ENCODE assay signal across 24 cellular contexts in the genomic region with DNA sequence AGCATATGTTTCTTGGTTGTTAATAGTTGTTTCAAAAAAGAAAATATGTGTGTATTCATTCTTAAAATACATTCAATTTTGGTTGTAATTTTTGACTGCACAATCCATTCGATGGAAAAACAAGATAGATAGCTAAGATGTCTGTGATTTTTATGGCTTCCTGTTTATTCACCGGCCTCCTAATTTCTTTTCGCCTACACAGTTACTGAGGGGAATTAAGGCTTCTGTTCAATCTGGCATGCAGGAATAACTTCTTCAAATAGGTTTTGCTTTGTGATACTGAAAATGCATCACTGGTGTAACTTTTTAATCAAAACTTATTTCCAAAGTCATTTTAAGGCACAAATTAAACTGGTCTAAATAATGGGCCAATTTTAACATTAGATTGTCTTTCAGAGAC.
"Had no signal": no experiment of that assay in that cellular context is flagged by ENCODE, and none has a peak within 500 bp of the region (broad histone marks: within the 10 kb centered on the region; RNA-seq: fewer than 3 reads in every experiment).

No MANE protein-coding gene starts in this region.

- H3K4me1 Mint-ChIP-seq: immature natural killer cell; stimulated activated naive B cell treated with anti-CD40 and anti-IgM and Interleukin-4, amounts not matched to agents 10 μg/mL and 1 μg/mL and 100 μg/mL, for 72 hours had no signal

- H3K9me3 Mint-ChIP-seq: type B pancreatic cell had no signal

- DNase-seq: hypothalamus; immature natural killer cell; kidney; left colon; left ventricle myocardium inferior; midbrain; mucosa of descending colon; naive thymus-derived CD4-positive, alpha-beta T cell; ovary; right lobe of liver; stimulated activated CD4-positive, alpha-beta T cell treated with anti-CD3 and anti-CD28 coated beads, Interleukin-12 subunit alpha, Interleukin-12 subunit beta, amount 100 ng/mL, for 4 hours; stimulated activated CD4-positive, alpha-beta T cell treated with anti-CD3 and anti-CD28 coated beads, Interleukin-15, amount 100 ng/mL, for 24 hours; stimulated activated CD4-positive, alpha-beta T cell treated with anti-CD3 and anti-CD28 coated beads, Interleukin-2, amount 100 ng/mL, for 24 hours; stimulated activated CD4-positive, alpha-beta T cell treated with anti-CD3 and anti-CD28 coated beads, Interleukin-4, amount 100 ng/mL, for 1 hour; stimulated activated naive B cell treated with anti-CD40 and anti-IgM and Interleukin-4, amounts not matched to agents 10 μg/mL and 1 μg/mL and 100 μg/mL, for 72 hours; stimulated activated naive CD8-positive, alpha-beta T cell treated with anti-CD3 and anti-CD28 coated beads, Interleukin-15, Interleukin-2, amounts not matched to agents 100 U/mL and 50 U/mL, for 24 hours; stomach; testis; tibial artery; uterus had no signal

- ATAC-seq: left colon; mucosa of descending colon; naive thymus-derived CD4-positive, alpha-beta T cell; natural killer cell treated with Interleukin-12 subunit alpha and Interleukin-12 subunit beta and Interleukin-15 and Interleukin-18, amount 100 ng/mL, for 72 hours; right lobe of liver; stimulated activated naive B cell treated with anti-CD40 and anti-IgM and Interleukin-4, amounts not matched to agents 10 μg/mL and 1 μg/mL and 100 μg/mL, for 72 hours; stimulated activated naive CD8-positive, alpha-beta T cell treated with anti-CD3 and anti-CD28 coated beads, Interleukin-15, Interleukin-2, amounts not matched to agents 100 U/mL and 50 U/mL, for 24 hours had no signal

- H3K4me3 Mint-ChIP-seq: immature natural killer cell; naive thymus-derived CD4-positive, alpha-beta T cell; natural killer cell treated with Interleukin-12 subunit alpha and Interleukin-12 subunit beta and Interleukin-15 and Interleukin-18, amount 100 ng/mL, for 72 hours; stimulated activated naive B cell treated with anti-CD40 and anti-IgM and Interleukin-4, amounts not matched to agents 10 μg/mL and 1 μg/mL and 100 μg/mL, for 72 hours; type B pancreatic cell had no signal

- H3K27me3 Mint-ChIP-seq: naive thymus-derived CD4-positive, alpha-beta T cell; natural killer cell treated with Interleukin-12 subunit alpha and Interleukin-12 subunit beta and Interleukin-15 and Interleukin-18, amount 100 ng/mL, for 72 hours; progenitor cell of endocrine pancreas; stimulated activated naive B cell treated with anti-CD40 and anti-IgM and Interleukin-4, amounts not matched to agents 10 μg/mL and 1 μg/mL and 100 μg/mL, for 72 hours; type B pancreatic cell had no signal

- H3K36me3 Mint-ChIP-seq: immature natural killer cell; naive thymus-derived CD4-positive, alpha-beta T cell; natural killer cell treated with Interleukin-12 subunit alpha and Interleukin-12 subunit beta and Interleukin-15 and Interleukin-18, amount 100 ng/mL, for 72 hours; stimulated activated naive B cell treated with anti-CD40 and anti-IgM and Interleukin-4, amounts not matched to agents 10 μg/mL and 1 μg/mL and 100 μg/mL, for 72 hours; type B pancreatic cell had no signal

- FAIRE-seq: islet of Langerhans, kidney had no signal

- H3K27ac Mint-ChIP-seq: immature natural killer cell; naive thymus-derived CD4-positive, alpha-beta T cell; natural killer cell treated with Interleukin-12 subunit alpha and Interleukin-12 subunit beta and Interleukin-15 and Interleukin-18, amount 100 ng/mL, for 72 hours; progenitor cell of endocrine pancreas; stimulated activated naive B cell treated with anti-CD40 and anti-IgM and Interleukin-4, amounts not matched to agents 10 μg/mL and 1 μg/mL and 100 μg/mL, for 72 hours; type B pancreatic cell had no signal
